15 cellular contexts compared by ENCODE assay signal in genomic region chr3:49273825-49274532, GRCh38. TPM values are rescaled to one million over a fixed set of nuclear protein-coding genes. Genes with fewer than 3 reads are reported as not detected.
DNase-seq lines count a peak whose midpoint lies in the region; ATAC-seq, FAIRE-seq and TF ChIP-seq lines count a peak whose summit lies in the region.
"Had no signal": no experiment of that assay in that cellular context is flagged by ENCODE, and none has a peak within 500 bp of the region (broad histone marks: within the 10 kb centered on the region; RNA-seq: fewer than 3 reads in every experiment).

No MANE protein-coding gene starts in this region.

- peaks cover 45% of the 10 kb centered on the region for H3K4me1 Mint-ChIP-seq in activated naive CD8-positive, alpha-beta T cell treated with anti-CD3 and anti-CD28 coated beads, Interleukin-2, amount 50 U/mL, for 24 hours
- peaks cover 28% of the 10 kb centered on the region for H3K4me1 Mint-ChIP-seq in stimulated activated effector memory CD8-positive, alpha-beta T cell treated with anti-CD3 and anti-CD28 coated beads, Interleukin-12 subunit alpha, Interleukin-12 subunit beta, amount 100 ng/mL, for 72 hours
- H3K4me1 Mint-ChIP-seq in endothelial cell (ENCODE audit: unreplicated experiment), result peaks cover 22% of the 10 kb centered on the region

- peak; percentile 23 to 34 for DNase-seq in activated T-cell treated with anti-CD3 and anti-CD28 coated beads, Interleukin-2, amount 50 U/mL, for 48 hours
- DNase-seq in activated T-cell treated with anti-CD3 and anti-CD28 coated beads for 4 hours (no peak), RCC 7860 (ENCODE audit: low spot score) (peak; percentile 33), endothelial cell (ENCODE audit: low spot score) (no peak)
- no peak for DNase-seq in activated naive CD8-positive, alpha-beta T cell treated with anti-CD3 and anti-CD28 coated beads, Interleukin-2, amount 50 U/mL, for 24 hours
- DNase-seq in stimulated activated effector memory CD8-positive, alpha-beta T cell treated with anti-CD3 and anti-CD28 coated beads, Interleukin-12 subunit alpha, Interleukin-12 subunit beta, amount 100 ng/mL, for 72 hours (ENCODE audit: low spot score in 2 of 2), result no peak
- DNase-seq: AML-193, COR-L47, NCI-H1092, NCI-H2081 treated with DMSO at 0.1 percent for 48 hours, NCI-H510A treated with DMSO at 0.1 percent for 48 hours, NCI-H82, PC-3 had no signal

- ATAC-seq in activated naive CD8-positive, alpha-beta T cell treated with anti-CD3 and anti-CD28 coated beads, Interleukin-2, amount 50 U/mL, for 24 hours, result peak; percentile 26
- ATAC-seq in stimulated activated effector memory CD8-positive, alpha-beta T cell treated with anti-CD3 and anti-CD28 coated beads, Interleukin-12 subunit alpha, Interleukin-12 subunit beta, amount 100 ng/mL, for 72 hours, result peak; percentile 31
- no peak for ATAC-seq in HG03108 (IDR thresholded peaks at IDR 0.05; ENCODE audit: unreplicated experiment)
- ATAC-seq: PC-3 had no signal

- H3K27me3 Mint-ChIP-seq in activated naive CD8-positive, alpha-beta T cell treated with anti-CD3 and anti-CD28 coated beads, Interleukin-2, amount 50 U/mL, for 24 hours, result no peaks in the 10 kb centered on the region
- H3K27me3 Mint-ChIP-seq in endothelial cell (ENCODE audit: unreplicated experiment), result peaks cover 2% of the 10 kb centered on the region

- H3K9me3 Mint-ChIP-seq in activated naive CD8-positive, alpha-beta T cell treated with anti-CD3 and anti-CD28 coated beads, Interleukin-2, amount 50 U/mL, for 24 hours, result no peaks in the 10 kb centered on the region
- H3K9me3 Mint-ChIP-seq in stimulated activated effector memory CD8-positive, alpha-beta T cell treated with anti-CD3 and anti-CD28 coated beads, Interleukin-12 subunit alpha, Interleukin-12 subunit beta, amount 100 ng/mL, for 72 hours, result no peaks in the 10 kb centered on the region
- H3K9me3 Mint-ChIP-seq in endothelial cell (ENCODE audit: unreplicated experiment), result no peaks in the 10 kb centered on the region

- peaks cover 28% of the 10 kb centered on the region for H3K36me3 Mint-ChIP-seq in activated naive CD8-positive, alpha-beta T cell treated with anti-CD3 and anti-CD28 coated beads, Interleukin-2, amount 50 U/mL, for 24 hours (ENCODE audit: low read depth)
- peaks cover 36% of the 10 kb centered on the region for H3K36me3 Mint-ChIP-seq in stimulated activated effector memory CD8-positive, alpha-beta T cell treated with anti-CD3 and anti-CD28 coated beads, Interleukin-12 subunit alpha, Interleukin-12 subunit beta, amount 100 ng/mL, for 72 hours
- H3K36me3 Mint-ChIP-seq in endothelial cell (ENCODE audit: low read depth, unreplicated experiment), result no peaks in the 10 kb centered on the region

- no peak for TF ChIP-seq CTCF in endothelial cell (IDR thresholded peaks at IDR 0.05; ENCODE audit: unreplicated experiment)

- no peak for FAIRE-seq in RCC 7860 (lab: Jason Lieb, UNC)
- FAIRE-seq: H1 had no signal

- H3K4me3 Mint-ChIP-seq in activated naive CD8-positive, alpha-beta T cell treated with anti-CD3 and anti-CD28 coated beads, Interleukin-2, amount 50 U/mL, for 24 hours, result no peak overlapping the region
- H3K4me3 Mint-ChIP-seq in stimulated activated effector memory CD8-positive, alpha-beta T cell treated with anti-CD3 and anti-CD28 coated beads, Interleukin-12 subunit alpha, Interleukin-12 subunit beta, amount 100 ng/mL, for 72 hours, result no peak overlapping the region
- no peak overlapping the region for H3K4me3 Mint-ChIP-seq in endothelial cell (ENCODE audit: unreplicated experiment)

- H3K27ac Mint-ChIP-seq in activated naive CD8-positive, alpha-beta T cell treated with anti-CD3 and anti-CD28 coated beads, Interleukin-2, amount 50 U/mL, for 24 hours, result peak overlapping the region; percentile 86
- no peak overlapping the region for H3K27ac Mint-ChIP-seq in stimulated activated effector memory CD8-positive, alpha-beta T cell treated with anti-CD3 and anti-CD28 coated beads, Interleukin-12 subunit alpha, Interleukin-12 subunit beta, amount 100 ng/mL, for 72 hours
- H3K27ac Mint-ChIP-seq in endothelial cell (ENCODE audit: unreplicated experiment), result no peak overlapping the region

RNA-seq across cellular contexts. Expression of gene C3orf62, which starts 3.1 kb away (rescaled TPM):
- 3.8 TPM for total RNA-seq in endothelial cell (ENCODE audit: unreplicated experiment)

Comparison
In these comparisons a context has a peak if more than half of its experiments do, and no peak if none do; other contexts are left out.
1. DNase-seq: peak in activated T-cell treated with anti-CD3 and anti-CD28 coated beads, Interleukin-2, amount 50 U/mL, for 48 hours (2 of 2) and RCC 7860 (single experiment); none in activated T-cell treated with anti-CD3 and anti-CD28 coated beads for 4 hours (single experiment), activated naive CD8-positive, alpha-beta T cell treated with anti-CD3 and anti-CD28 coated beads, Interleukin-2, amount 50 U/mL, for 24 hours (single experiment), stimulated activated effector memory CD8-positive, alpha-beta T cell treated with anti-CD3 and anti-CD28 coated beads, Interleukin-12 subunit alpha, Interleukin-12 subunit beta, amount 100 ng/mL, for 72 hours (0 of 2) and endothelial cell (single experiment).